In genomic region chr18:59646228-59646945, GRCh38 we compare ENCODE assay signal across 17 cellular contexts. TPM values are rescaled to one million over a fixed set of nuclear protein-coding genes. Genes with fewer than 3 reads are reported as not detected.
DNase-seq lines count a peak whose midpoint lies in the region; ATAC-seq and TF ChIP-seq lines count a peak whose summit lies in the region.
"Had no signal": no experiment of that assay in that cellular context is flagged by ENCODE, and none has a peak within 500 bp of the region (broad histone marks: within the 10 kb centered on the region; RNA-seq: fewer than 3 reads in every experiment).

No MANE protein-coding gene starts in this region.

- H2AFZ ChIP-seq in ACC112 (ENCODE audit: low read length, unreplicated experiment): no peak overlapping the region

- ATAC-seq in Panc1 (no peak), HG03378 (IDR thresholded peaks at IDR 0.05; ENCODE audit: unreplicated experiment) (no peak)
- ATAC-seq in effector memory CD8-positive, alpha-beta T cell (replicated peaks): no peak
- ATAC-seq: mucosa of descending colon had no signal

- TF ChIP-seq CTCF in GM13977 (IDR thresholded peaks at IDR 0.05; ENCODE audit: extremely low read depth, insufficient read depth, missing control alignments) (peak; percentile 23), Panc1 (IDR thresholded peaks at IDR 0.05) (peak; percentile 16; the same call in 1 of the 2 replicates)

- peaks cover 83% of the 10 kb centered on the region for H3K79me2 ChIP-seq in ACC112 (ENCODE audit: control insufficient read depth, insufficient read depth, low read length, unreplicated experiment)

- H3K9me3 Mint-ChIP-seq in effector memory CD8-positive, alpha-beta T cell: peaks cover 0 to 2% of the 10 kb centered on the region in 2 donors
- H3K9me3 Mint-ChIP-seq: activated B cell treated with CpG ODN at 0.5 μM for 24 hours; activated naive CD4-positive, alpha-beta T cell treated with anti-CD3 and anti-CD28 coated beads, Interleukin-2, amount 10 ng/mL, durations not matched to agents 7 days and 5 days had no signal

- no peak overlapping the region for H3K27ac Mint-ChIP-seq in effector memory CD8-positive, alpha-beta T cell
- H3K27ac Mint-ChIP-seq: activated B cell treated with CpG ODN at 0.5 μM for 24 hours; activated naive CD4-positive, alpha-beta T cell treated with anti-CD3 and anti-CD28 coated beads, Interleukin-2, amount 10 ng/mL, durations not matched to agents 7 days and 5 days; brain had no signal

- CTCF ChIA-PET in Panc1 (lab: Charles Lee): interaction anchor here (0.6 kb wide), 1 partner anchor 338 kb away, joined by 13 read pairs; no protein-coding TSS in a partner anchor

- H3K27me3 Mint-ChIP-seq in effector memory CD8-positive, alpha-beta T cell: peaks cover 0 to 9% of the 10 kb centered on the region in 2 donors
- H3K27me3 Mint-ChIP-seq: activated naive CD4-positive, alpha-beta T cell treated with anti-CD3 and anti-CD28 coated beads, Interleukin-2, amount 10 ng/mL, durations not matched to agents 7 days and 5 days had no signal

- H3K4me3 ChIP-seq in ACC112 (ENCODE audit: low read depth, low read length): peak overlapping the region; percentile 14; the same call in 1 of the 2 replicates
- no peak overlapping the region for H3K4me3 ChIP-seq in Panc1 (ENCODE audit: low read depth in 2 of 2, low read length in 2 of 2)
- H3K4me3 ChIP-seq: mucosa of descending colon, ovary had no signal

- no peak for DNase-seq in GM13977 (ENCODE audit: low spot score)
- no peak for DNase-seq in Panc1 (ENCODE audit: low read depth, low spot score)
- peak; percentile 43 for DNase-seq in iris pigment epithelial cell (ENCODE audit: low read depth)
- no peak for DNase-seq in effector memory CD8-positive, alpha-beta T cell
- DNase-seq in AG20443 (ENCODE audit: low spot score): no peak
- no peak for DNase-seq in stimulated activated naive CD4-positive, alpha-beta T cell treated with Interleukin-2 at 50 U/mL for 16 hours (lab: John Stamatoyannopoulos, UW)
- DNase-seq: activated B cell treated with CpG ODN at 0.5 μM for 24 hours; activated CD8-positive, alpha-beta memory T cell treated with anti-CD3 and anti-CD28 coated beads, Interleukin-2, amount 50 U/mL, for 4 hours; activated naive CD4-positive, alpha-beta T cell treated with anti-CD3 and anti-CD28 coated beads, Interleukin-2, amount 10 ng/mL, durations not matched to agents 7 days and 5 days; effector CD8-positive, alpha-beta T cell; mucosa of descending colon; NCI-H1092 treated with DMSO at 0.1 percent for 48 hours; ovary; stimulated activated CD4-positive, alpha-beta T cell treated with anti-CD3 and anti-CD28 coated beads, Interleukin-12 subunit alpha, Interleukin-12 subunit beta, amount 100 ng/mL, for 4 hours had no signal

- POLR2A ChIA-PET in Panc1 (lab: Charles Lee): no interaction called here

- H3K4me1 ChIP-seq in ACC112 (ENCODE audit: control insufficient read depth, insufficient read depth, low read length, unreplicated experiment) (peaks cover 34% of the 10 kb centered on the region), Panc1 (ENCODE audit: control insufficient read depth, insufficient read depth, low read length) (no peaks in the 10 kb centered on the region)

- no peaks in the 10 kb centered on the region for H3K4me1 Mint-ChIP-seq in effector memory CD8-positive, alpha-beta T cell (ENCODE audit: low read depth in 2 of 2)
- H3K4me1 Mint-ChIP-seq: activated B cell treated with CpG ODN at 0.5 μM for 24 hours; activated naive CD4-positive, alpha-beta T cell treated with anti-CD3 and anti-CD28 coated beads, Interleukin-2, amount 10 ng/mL, durations not matched to agents 7 days and 5 days had no signal

- intact Hi-C loops in Panc1 (cut with micrococcal nuclease; ENCODE audit: unreplicated experiment): no loop called here

- in situ Hi-C loops in GM13977 (cut with MboI; ENCODE audit: low pct_unique_long_range_greater_than_20kb, low sequenced_read_pairs, unreplicated experiment): no loop called here
- in situ Hi-C loops in Panc1 (cut with HindIII; ENCODE audit: low pct_unique_long_range_greater_than_20kb, low sequenced_read_pairs): no loop called here

- BruUV-seq in Panc1 (replicated peaks; lab: Mats Ljungman, UMichigan): no TSS peak

- H3K36me3 ChIP-seq in ACC112 (ENCODE audit: insufficient read depth, low read length) (peaks cover 5% of the 10 kb centered on the region; the same call in 1 of the 2 replicates), Panc1 (ENCODE audit: control insufficient read depth, insufficient read depth, low read length) (no peaks in the 10 kb centered on the region)
- H3K36me3 ChIP-seq: ovary had no signal

- no peaks in the 10 kb centered on the region for H3K36me3 Mint-ChIP-seq in effector memory CD8-positive, alpha-beta T cell (ENCODE audit: insufficient read depth)
- H3K36me3 Mint-ChIP-seq: activated naive CD4-positive, alpha-beta T cell treated with anti-CD3 and anti-CD28 coated beads, Interleukin-2, amount 10 ng/mL, durations not matched to agents 7 days and 5 days; brain had no signal

- H3K4me3 Mint-ChIP-seq in effector memory CD8-positive, alpha-beta T cell: no peak overlapping the region
- H3K4me3 Mint-ChIP-seq: activated B cell treated with CpG ODN at 0.5 μM for 24 hours; activated naive CD4-positive, alpha-beta T cell treated with anti-CD3 and anti-CD28 coated beads, Interleukin-2, amount 10 ng/mL, durations not matched to agents 7 days and 5 days; brain had no signal

- H3K27me3 ChIP-seq in ACC112 (ENCODE audit: insufficient read depth, low read length) (no peaks in the 10 kb centered on the region), Panc1 (ENCODE audit: control insufficient read depth, insufficient read depth, low read length) (no peaks in the 10 kb centered on the region)
- H3K27me3 ChIP-seq: ovary had no signal

- no peaks in the 10 kb centered on the region for H3K9me3 ChIP-seq in Panc1 (ENCODE audit: control insufficient read depth, insufficient read depth, low read depth, low read length)
- H3K9me3 ChIP-seq: mucosa of descending colon, ovary had no signal

- H3K27ac ChIP-seq in ACC112 (ENCODE audit: low read depth, low read length): peak overlapping the region; percentile 33; the same call in 1 of the 2 replicates
- H3K27ac ChIP-seq in Panc1 (ENCODE audit: low read length): no peak overlapping the region
- H3K27ac ChIP-seq: ovary had no signal

RNA-seq across cellular contexts. Expression of gene CCBE1, which starts 50.8 kb away (rescaled TPM):
- 0.13 TPM for total RNA-seq in Panc1 (2021; ENCODE audit: unreplicated experiment)
- polyA plus RNA-seq in Panc1 (2012; ENCODE audit: insufficient read length): 0.17 TPM
